In genomic region chr16:46894011-46894672, GRCh38 we compare ENCODE assay signal across 21 cellular contexts. TPM values are rescaled to one million over a fixed set of nuclear protein-coding genes. Genes with fewer than 3 reads are reported as not detected.
A peak's percentile ranks its signal among the peaks of the same experiment; 100 is the strongest.
DNase-seq lines count a peak whose midpoint lies in the region; ATAC-seq and TF ChIP-seq lines count a peak whose summit lies in the region.
"Had no signal": no experiment of that assay in that cellular context is flagged by ENCODE, and none has a peak within 500 bp of the region (broad histone marks: within the 10 kb centered on the region; RNA-seq: fewer than 3 reads in every experiment).

No MANE protein-coding gene starts in this region.

- no peak overlapping the region for H3K4me3 Mint-ChIP-seq in MCF 10A (ENCODE audit: unreplicated experiment)
- H3K4me3 Mint-ChIP-seq: activated naive CD8-positive, alpha-beta T cell treated with anti-CD3 and anti-CD28 coated beads, Interleukin-2, amount 10 ng/mL, durations not matched to agents 7 days and 5 days; activated T-cell treated with anti-CD3 and anti-CD28 coated beads, Interleukin-2, amount 50 U/mL, for 24 hours; CD8-positive, alpha-beta T cell; nephron progenitor cell; stimulated activated memory B cell treated with anti-CD40 and anti-IgM and Interleukin-4, amounts not matched to agents 10 μg/mL and 1 μg/mL and 100 μg/mL, for 72 hours had no signal

- no TSS peak for BruUV-seq in MCF 10A (replicated peaks; lab: Mats Ljungman, UMichigan)

- H3K27ac Mint-ChIP-seq in MCF 10A (ENCODE audit: low read depth, unreplicated experiment): no peak overlapping the region
- H3K27ac Mint-ChIP-seq: activated naive CD8-positive, alpha-beta T cell treated with anti-CD3 and anti-CD28 coated beads, Interleukin-2, amount 10 ng/mL, durations not matched to agents 7 days and 5 days; activated T-cell treated with anti-CD3 and anti-CD28 coated beads, Interleukin-2, amount 50 U/mL, for 24 hours; CD8-positive, alpha-beta T cell; nephron progenitor cell; stimulated activated memory B cell treated with anti-CD40 and anti-IgM and Interleukin-4, amounts not matched to agents 10 μg/mL and 1 μg/mL and 100 μg/mL, for 72 hours had no signal

- H3K27me3 Mint-ChIP-seq in MCF 10A (ENCODE audit: insufficient read depth, unreplicated experiment): no peaks in the 10 kb centered on the region
- H3K27me3 Mint-ChIP-seq: activated naive CD8-positive, alpha-beta T cell treated with anti-CD3 and anti-CD28 coated beads, Interleukin-2, amount 10 ng/mL, durations not matched to agents 7 days and 5 days; activated T-cell treated with anti-CD3 and anti-CD28 coated beads, Interleukin-2, amount 50 U/mL, for 24 hours; stimulated activated memory B cell treated with anti-CD40 and anti-IgM and Interleukin-4, amounts not matched to agents 10 μg/mL and 1 μg/mL and 100 μg/mL, for 72 hours had no signal

- peaks cover 6% of the 10 kb centered on the region for H3K4me1 Mint-ChIP-seq in MCF 10A (ENCODE audit: insufficient read depth, unreplicated experiment)

- no peaks in the 10 kb centered on the region for H3K9me3 Mint-ChIP-seq in MCF 10A (ENCODE audit: unreplicated experiment)
- H3K9me3 Mint-ChIP-seq: activated naive CD8-positive, alpha-beta T cell treated with anti-CD3 and anti-CD28 coated beads, Interleukin-2, amount 10 ng/mL, durations not matched to agents 7 days and 5 days; activated T-cell treated with anti-CD3 and anti-CD28 coated beads, Interleukin-2, amount 50 U/mL, for 24 hours; CD8-positive, alpha-beta T cell; stimulated activated memory B cell treated with anti-CD40 and anti-IgM and Interleukin-4, amounts not matched to agents 10 μg/mL and 1 μg/mL and 100 μg/mL, for 72 hours had no signal

- no peaks in the 10 kb centered on the region for H3K9me3 ChIP-seq in right atrium auricular region
- H3K9me3 ChIP-seq: colonic mucosa, esophagus muscularis mucosa had no signal

- H3K27me3 ChIP-seq in right atrium auricular region: no peaks in the 10 kb centered on the region
- H3K27me3 ChIP-seq: colonic mucosa, esophagus muscularis mucosa had no signal

- TF ChIP-seq CTCF in right atrium auricular region (IDR thresholded peaks at IDR 0.05): no peak
- TF ChIP-seq CTCF in MCF 10A (IDR thresholded peaks at IDR 0.05; ENCODE audit: unreplicated experiment): no peak

- no peak overlapping the region for H3K27ac ChIP-seq in right atrium auricular region
- H3K27ac ChIP-seq: colonic mucosa, esophagus muscularis mucosa had no signal

- CTCF ChIA-PET in MCF 10A (lab: Yijun Ruan, JAX): interaction anchor here (0.6 to 1.7 kb wide), 6 partner anchors 14 to 1360 kb away, joined by 3 to 7 read pairs (median 4); no protein-coding TSS in a partner anchor

- no peak overlapping the region for H3K4me3 ChIP-seq in right atrium auricular region
- H3K4me3 ChIP-seq: colonic mucosa, esophagus muscularis mucosa, skin epidermis had no signal

- DNase-seq in Right ventricle myocardium inferior (ENCODE audit: missing footprints): peak; percentile 80
- no peak for DNase-seq in right atrium auricular region (ENCODE audit: low spot score)
- DNase-seq in left ventricle myocardium superior: peak; percentile 81
- peak; percentile 85 for DNase-seq in pons (ENCODE audit: low spot score)
- no peak for DNase-seq in SIG-M5 (lab: John Stamatoyannopoulos, UW)
- no peak for DNase-seq in NOMO-1 (lab: John Stamatoyannopoulos, UW; ENCODE audit: unreplicated experiment in 2 of 2)
- no peak for DNase-seq in MCF 10A (ENCODE audit: unreplicated experiment)
- DNase-seq: 8988T; activated CD4-positive, alpha-beta T cell treated with anti-CD3 and anti-CD28 coated beads, Interleukin-2, amount 50 U/mL, for 1 hour; activated naive CD8-positive, alpha-beta T cell treated with anti-CD3 and anti-CD28 coated beads, Interleukin-2, amount 10 ng/mL, durations not matched to agents 7 days and 5 days; activated T-cell treated with anti-CD3 and anti-CD28 coated beads, Interleukin-2, amount 50 U/mL, for 24 hours; CD8-positive, alpha-beta T cell; colonic mucosa; EL; HCEC 1CT; NCI-H1092; nephron progenitor cell had no signal

- ATAC-seq in Right ventricle myocardium inferior (peak; percentile 62), left ventricle myocardium superior (peak; percentile 79), HG03354 (IDR thresholded peaks at IDR 0.05; ENCODE audit: poor library complexity, severe bottlenecking, unreplicated experiment) (no peak)
- ATAC-seq: CD8-positive, alpha-beta T cell; stimulated activated memory B cell treated with anti-CD40 and anti-IgM and Interleukin-4, amounts not matched to agents 10 μg/mL and 1 μg/mL and 100 μg/mL, for 72 hours had no signal

- H3K36me3 Mint-ChIP-seq in MCF 10A (ENCODE audit: insufficient read depth, unreplicated experiment): peaks cover 47% of the 10 kb centered on the region
- H3K36me3 Mint-ChIP-seq: CD8-positive, alpha-beta T cell; stimulated activated memory B cell treated with anti-CD40 and anti-IgM and Interleukin-4, amounts not matched to agents 10 μg/mL and 1 μg/mL and 100 μg/mL, for 72 hours had no signal

- intact Hi-C loops in Right ventricle myocardium inferior (cut with DNase I): loop anchor here (10.0 kb wide), 1 partner anchor 209 kb away; the partner anchor contains the start of genes ORC6 and VPS35
- intact Hi-C loops in left ventricle myocardium superior (cut with micrococcal nuclease): no loop called here
- intact Hi-C loops in MCF 10A (cut with micrococcal nuclease): no loop called here

- peaks cover 0 to 24% of the 10 kb centered on the region in 2 donors for H3K4me1 ChIP-seq in right atrium auricular region
- H3K4me1 ChIP-seq: colonic mucosa had no signal

- POLR2A ChIA-PET in MCF 10A (lab: Yijun Ruan, JAX): interaction anchor here (0.6 to 1.9 kb wide), 2 partner anchors 9 to 34 kb away, joined by 3 to 5 read pairs; partner anchors contain the start of gene GPT2

- no peaks in the 10 kb centered on the region for H3K36me3 ChIP-seq in right atrium auricular region
- H3K36me3 ChIP-seq: colonic mucosa had no signal

RNA-seq across cellular contexts. Expression of gene GPT2, which starts 10.0 kb away (rescaled TPM):
- 21.9 TPM for total RNA-seq in Right ventricle myocardium inferior
- 10 to 100 TPM in 1 of 2 donors, 1 to 10 TPM in 1; 3.7 to 12.1 TPM for total RNA-seq in right atrium auricular region
- total RNA-seq in left ventricle myocardium superior: 27.9 TPM
- total RNA-seq in MCF 10A (2022): 44.7 and 60.6 TPM in 2 replicates

Comparison
In these comparisons a context has a peak if more than half of its experiments do, and no peak if none do; other contexts are left out.
1. DNase-seq: peak in Right ventricle myocardium inferior (single experiment), left ventricle myocardium superior (single experiment) and pons (single experiment); none in right atrium auricular region (single experiment), SIG-M5 (single experiment), NOMO-1 (0 of 2) and MCF 10A (single experiment).